In the genomic region with DNA sequence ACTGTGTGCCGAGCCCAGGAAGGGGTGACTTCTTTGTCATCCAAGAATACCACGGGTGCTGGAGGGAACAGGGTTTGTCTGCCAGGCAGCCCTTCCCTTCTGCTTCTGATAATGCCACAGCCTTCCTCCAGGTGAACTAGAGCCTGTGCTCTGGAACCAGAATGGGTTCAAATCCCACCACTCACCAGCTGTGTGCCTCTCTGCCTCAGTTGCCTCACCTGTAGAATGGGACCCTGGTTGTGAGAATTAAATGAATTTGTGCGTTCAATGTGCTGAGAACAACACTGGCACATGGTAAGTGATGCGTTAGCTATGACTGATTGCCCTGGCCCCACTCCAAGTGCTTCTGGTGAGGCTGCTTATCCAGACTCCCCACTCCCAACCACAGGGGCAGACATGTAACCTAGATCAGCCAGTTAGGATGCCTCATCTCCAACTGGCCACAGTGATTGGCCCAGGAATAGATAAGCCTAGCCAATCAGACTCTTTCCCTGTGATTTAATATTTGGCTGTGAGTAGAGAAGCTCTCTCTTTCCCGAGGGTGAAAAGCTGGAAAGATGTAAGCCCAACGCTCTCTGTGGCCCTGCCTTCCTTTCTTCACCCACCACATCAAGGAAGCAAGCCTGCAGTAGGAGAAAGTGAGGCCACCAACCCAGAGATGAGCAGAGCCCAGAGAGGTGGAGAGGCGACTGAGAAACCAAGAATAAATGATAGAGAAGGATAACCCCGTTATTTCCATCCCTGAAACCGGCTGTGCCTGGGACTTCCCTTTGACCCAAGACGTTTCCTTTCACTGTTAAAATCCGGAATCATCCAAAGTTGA, we compare ENCODE assay signal across 8 cellular contexts. TPM values are rescaled to one million over a fixed set of nuclear protein-coding genes. Genes with fewer than 3 reads are reported as not detected.
A peak's percentile ranks its signal among the peaks of the same experiment; 100 is the strongest.
DNase-seq lines count a peak whose midpoint lies in the region; ATAC-seq, FAIRE-seq and TF ChIP-seq lines count a peak whose summit lies in the region.

No MANE protein-coding gene starts in this region.

- FAIRE-seq in GM12878 (lab: Jason Lieb, UNC) = no peak

- no peaks in the 10 kb centered on the region; the same call in none of the 2 replicates for H3K79me2 ChIP-seq in GM12878 (ENCODE audit: control insufficient read depth, insufficient read depth, low read length)

- H2AFZ ChIP-seq in GM12878 (ENCODE audit: control insufficient read depth, low read depth, low read length) = no peak overlapping the region

- in situ Hi-C loops in GM12878 (cut with MboI) = loop anchor here (10.0 kb wide), 1 partner anchor 54 kb away; a partner anchor contains a TSS

- H3K27me3 ChIP-seq in GM12878 (replicated peaks in 1 of 2; ENCODE audit: control insufficient read depth in 2 of 2, insufficient read depth in 2 of 2, low read length in 1 of 2) = no peaks in the 10 kb centered on the region

- H3K27ac ChIP-seq in GM12878 (ENCODE audit: control insufficient read depth, insufficient read depth) = no peak overlapping the region

- no peak overlapping the region for H3K4me2 ChIP-seq in GM12878 (ENCODE audit: control insufficient read depth, insufficient read depth)

- no peaks in the 10 kb centered on the region for H4K20me1 ChIP-seq in GM12878 (ENCODE audit: control insufficient read depth, insufficient read depth)

- no peaks in the 10 kb centered on the region for H3K36me3 ChIP-seq in GM12878 (ENCODE audit: control insufficient read depth in 2 of 2, insufficient read depth in 2 of 2, low read length in 1 of 2)

- peak; percentile 30 to 52 for DNase-seq in activated CD4-positive, alpha-beta T cell treated with anti-CD3 and anti-CD28 coated beads, Interleukin-2, amount 50 U/mL, for 48 hours
- DNase-seq in activated CD4-positive, alpha-beta T cell treated with anti-CD3 and anti-CD28 coated beads, Interleukin-2, amount 50 U/mL, for 1 hour = no peak
- peak; percentile 89 for DNase-seq in NCI-H1436 treated with DMSO at 0.1 percent for 48 hours (lab: John Stamatoyannopoulos, UW)
- DNase-seq in GM12878 (ENCODE audit: low read depth, low spot score) = no peak
- DNase-seq in pons (ENCODE audit: low spot score) = peak; percentile 69
- DNase-seq in AG20443 (ENCODE audit: low spot score) = no peak
- DNase-seq in SW 1271 (lab: John Stamatoyannopoulos, UW) = no peak

- TF ChIP-seq CTCF in GM12878 (IDR thresholded peaks at IDR 0.05 in 2 of 3, conservative IDR thresholded peaks at IDR 0.05 in 1 of 3; ENCODE audit: control insufficient read depth in 2 of 3, extremely low read depth in 1 of 3, insufficient read depth in 1 of 3, low read depth in 3 of 3, low read length in 3 of 3) = no peak

- H3K4me1 ChIP-seq in GM12878 (ENCODE audit: control insufficient read depth, insufficient read depth, low read length) = peaks cover 25% of the 10 kb centered on the region

- H3K9ac ChIP-seq in GM12878 (ENCODE audit: control insufficient read depth, insufficient read depth, low read length) = no peak overlapping the region

- RAD21 ChIA-PET in GM12878 (lab: Charles Lee; ENCODE audit: unreplicated experiment) = interaction anchor here (1.0 to 9.5 kb wide), 11 partner anchors 14 to 135 kb away, joined by 3 to 538 read pairs (median 8); a partner anchor contains a TSS

- 52% methylated on average over 11 of the region's 11 CpGs for WGBS in GM12878 (ENCODE audit: insufficient coverage, insufficient replicate concordance, low lambda C conversion rate, missing lambda C conversion rate)

- CTCF ChIA-PET in GM12878 (lab: Yijun Ruan, JAX) = interaction anchor here (1.0 to 11.7 kb wide), 19 partner anchors 9 to 151 kb away, joined by 3 to 516 read pairs (median 11); a partner anchor contains a TSS

- ATAC-seq in GM12878 (peak; percentile 13), HG03196 (IDR thresholded peaks at IDR 0.05; ENCODE audit: unreplicated experiment) (no peak)

- H3K9me3 ChIP-seq in GM12878 (replicated peaks; ENCODE audit: control insufficient read depth, insufficient read depth, low read length) = no peaks in the 10 kb centered on the region

- POLR2A ChIA-PET in GM12878 (lab: Charles Lee) = interaction anchor here (0.6 to 4.6 kb wide), 8 partner anchors 9 to 58 kb away, joined by 3 to 79 read pairs (median 6); a partner anchor contains a TSS

- TF ChIP-seq RAD21 in GM12878 (IDR thresholded peaks at IDR 0.05; ENCODE audit: insufficient read depth, low read depth, low read length) = no peak

- intact Hi-C loops in GM12878 (cut with micrococcal nuclease; ENCODE audit: unreplicated experiment) = loop anchor here (5.0 kb wide), 1 partner anchor 36 kb away; no protein-coding TSS in a partner anchor

- BruUV-seq in GM12878 (replicated peaks; lab: Mats Ljungman, UMichigan) = no TSS peak

- SMC1A ChIA-PET in GM12878 (lab: Charles Lee; ENCODE audit: uncharacterized antibody, unreplicated experiment) = interaction anchor here (0.6 to 8.6 kb wide), 10 partner anchors 10 to 150 kb away, joined by 3 to 427 read pairs (median 9); a partner anchor contains a TSS

- no peak for TF ChIP-seq EP300 in GM12878 (IDR thresholded peaks at IDR 0.05; ENCODE audit: borderline replicate concordance in 1 of 2, control insufficient read depth in 1 of 2, low read depth in 2 of 2, low read length in 2 of 2)

- H3K4me3 ChIP-seq in GM12878 = no peak overlapping the region

- no peak for TF ChIP-seq POLR2A in GM12878 (IDR thresholded peaks at IDR 0.05; ENCODE audit: low read depth, low read length)

TF ChIP-seq in GM12878, 131 proteins besides CTCF, POLR2A, EP300 and RAD21 (continues in another document):
- TF ChIP-seq, protein P1, sequence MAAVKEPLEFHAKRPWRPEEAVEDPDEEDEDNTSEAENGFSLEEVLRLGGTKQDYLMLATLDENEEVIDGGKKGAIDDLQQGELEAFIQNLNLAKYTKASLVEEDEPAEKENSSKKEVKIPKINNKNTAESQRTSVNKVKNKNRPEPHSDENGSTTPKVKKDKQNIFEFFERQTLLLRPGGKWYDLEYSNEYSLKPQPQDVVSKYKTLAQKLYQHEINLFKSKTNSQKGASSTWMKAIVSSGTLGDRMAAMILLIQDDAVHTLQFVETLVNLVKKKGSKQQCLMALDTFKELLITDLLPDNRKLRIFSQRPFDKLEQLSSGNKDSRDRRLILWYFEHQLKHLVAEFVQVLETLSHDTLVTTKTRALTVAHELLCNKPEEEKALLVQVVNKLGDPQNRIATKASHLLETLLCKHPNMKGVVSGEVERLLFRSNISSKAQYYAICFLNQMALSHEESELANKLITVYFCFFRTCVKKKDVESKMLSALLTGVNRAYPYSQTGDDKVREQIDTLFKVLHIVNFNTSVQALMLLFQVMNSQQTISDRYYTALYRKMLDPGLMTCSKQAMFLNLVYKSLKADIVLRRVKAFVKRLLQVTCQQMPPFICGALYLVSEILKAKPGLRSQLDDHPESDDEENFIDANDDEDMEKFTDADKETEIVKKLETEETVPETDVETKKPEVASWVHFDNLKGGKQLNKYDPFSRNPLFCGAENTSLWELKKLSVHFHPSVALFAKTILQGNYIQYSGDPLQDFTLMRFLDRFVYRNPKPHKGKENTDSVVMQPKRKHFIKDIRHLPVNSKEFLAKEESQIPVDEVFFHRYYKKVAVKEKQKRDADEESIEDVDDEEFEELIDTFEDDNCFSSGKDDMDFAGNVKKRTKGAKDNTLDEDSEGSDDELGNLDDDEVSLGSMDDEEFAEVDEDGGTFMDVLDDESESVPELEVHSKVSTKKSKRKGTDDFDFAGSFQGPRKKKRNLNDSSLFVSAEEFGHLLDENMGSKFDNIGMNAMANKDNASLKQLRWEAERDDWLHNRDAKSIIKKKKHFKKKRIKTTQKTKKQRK (IDR thresholded peaks at IDR 0.05; ENCODE audit: low read depth, low read length) = no peak
- TF ChIP-seq YY1 (IDR thresholded peaks at IDR 0.05; ENCODE audit: low read depth, low read length) = no peak
- TF ChIP-seq EED (IDR thresholded peaks at IDR 0.05; ENCODE audit: low read depth) = no peak
- TF ChIP-seq RELA (IDR thresholded peaks at IDR 0.05; ENCODE audit: borderline replicate concordance, partially characterized antibody) = no peak
- TF ChIP-seq ZSCAN29 (IDR thresholded peaks at IDR 0.05) = no peak

RNA-seq across cellular contexts. Expression of a gene that starts 20.8 kb away (rescaled TPM):
- total RNA-seq in GM12878 (2013; cell fraction: nucleolus; rRNA removed) = 345 and 349 TPM in 2 replicates
- 360 and 370 TPM in 2 replicates for total RNA-seq in GM12878 (2014; rRNA removed)
- total RNA-seq in GM12878 (2014; rRNA removed; fragmentation: Illumina TruSeq; extraction: Trizol) = 423 and 431 TPM in 2 replicates
- total RNA-seq in GM12878 (2021) = 740 and 758 TPM in 2 replicates
- 582 TPM for polyA plus RNA-seq in GM12878 (2011; ENCODE audit: low read depth)
- 411 and 682 TPM in 2 replicates for polyA plus RNA-seq in GM12878 (2011; rRNA removed)
- 985 and 1,156 TPM in 2 replicates for polyA plus RNA-seq in GM12878 (2011; cell fraction: cytosol; rRNA removed)
- polyA plus RNA-seq in GM12878 (2011; cell fraction: nucleus; rRNA removed) = 492 and 615 TPM in 2 replicates
- 791 and 943 TPM in 2 replicates for polyA plus RNA-seq in GM12878 (2012)
- 972 and 1,013 TPM in 2 replicates for polyA plus RNA-seq in GM12878 (2014; fragmentation: Illumina TruSeq; extraction: Trizol)
- 10 to 100 TPM; 24.1 to 48.8 TPM for polyA plus RNA-seq in GM12878 (2014; fragmentation: Nextera tagmentation; extraction: Ambion mirVana)
- 675 and 692 TPM in 2 replicates for polyA plus RNA-seq in GM12878 (2014; rRNA removed)
- polyA plus RNA-seq in GM12878 (2016; fragmentation: Nextera tagmentation; extraction: Ambion mirVana) = 1,000 to 10,000 TPM in 1 of 2 experiments, 100 to 1,000 TPM in 1; 977 to 1,034 TPM
- polyA minus RNA-seq in GM12878 (2011; rRNA and poly(A)+ RNA removed) = 1,330 and 1,556 TPM in 2 replicates
- polyA minus RNA-seq in GM12878 (2011; cell fraction: cytosol; rRNA and poly(A)+ RNA removed) = 364 and 402 TPM in 2 replicates
- 131 and 171 TPM in 2 replicates for polyA minus RNA-seq in GM12878 (2011; cell fraction: nucleus; rRNA and poly(A)+ RNA removed)

RNA-seq across cellular contexts. Expression of a gene that starts 55.0 kb away (rescaled TPM):
- 0.51 and 1.9 TPM in 2 replicates for total RNA-seq in GM12878 (2013; cell fraction: nucleolus; rRNA removed)
- total RNA-seq in GM12878 (2014; rRNA removed) (0.11 and 0.27 TPM in 2 replicates), GM12878 (2014; rRNA removed; fragmentation: Illumina TruSeq; extraction: Trizol) (0.04 TPM in 1 of 2 replicates, not detected in the other), GM12878 (2021) (0.21 and 0.24 TPM in 2 replicates)
- 0.31 TPM for polyA plus RNA-seq in GM12878 (2011; ENCODE audit: low read depth)
- polyA plus RNA-seq in GM12878 (2011; rRNA removed) (0.36 and 0.50 TPM in 2 replicates), GM12878 (2014; fragmentation: Illumina TruSeq; extraction: Trizol) (0.07 and 0.11 TPM in 2 replicates), GM12878 (2014; fragmentation: Nextera tagmentation; extraction: Ambion mirVana) (under 1 TPM in 1 of 2 experiments, not detected in 1; 0.07 TPM), GM12878 (2014; rRNA removed) (0.10 and 0.46 TPM in 2 replicates), GM12878 (2016; fragmentation: Nextera tagmentation; extraction: Ambion mirVana) (under 1 TPM; 0.09 to 0.44 TPM)
- 0.67 and 0.77 TPM in 2 replicates for polyA plus RNA-seq in GM12878 (2011; cell fraction: cytosol; rRNA removed)
- 1.5 and 2.1 TPM in 2 replicates for polyA plus RNA-seq in GM12878 (2011; cell fraction: nucleus; rRNA removed)
- 0.48 and 0.60 TPM in 2 replicates for polyA plus RNA-seq in GM12878 (2012)
- polyA minus RNA-seq in GM12878 (2011; rRNA and poly(A)+ RNA removed) = 0.22 and 0.72 TPM in 2 replicates
- not detected in 2 replicates for polyA minus RNA-seq in GM12878 (2011; cell fraction: cytosol; rRNA and poly(A)+ RNA removed)
- polyA minus RNA-seq in GM12878 (2011; cell fraction: nucleus; rRNA and poly(A)+ RNA removed) = 0.67 and 1.3 TPM in 2 replicates

Comparison
In these comparisons a context has a peak if more than half of its experiments do, and no peak if none do; other contexts are left out.
1. DNase-seq: peak in activated CD4-positive, alpha-beta T cell treated with anti-CD3 and anti-CD28 coated beads, Interleukin-2, amount 50 U/mL, for 48 hours (2 of 2), NCI-H1436 treated with DMSO at 0.1 percent for 48 hours (single experiment) and pons (single experiment); none in activated CD4-positive, alpha-beta T cell treated with anti-CD3 and anti-CD28 coated beads, Interleukin-2, amount 50 U/mL, for 1 hour (single experiment), GM12878 (single experiment), AG20443 (single experiment) and SW 1271 (0 of 2).